1 cellular context compared by ENCODE assay signal in the genomic region with DNA sequence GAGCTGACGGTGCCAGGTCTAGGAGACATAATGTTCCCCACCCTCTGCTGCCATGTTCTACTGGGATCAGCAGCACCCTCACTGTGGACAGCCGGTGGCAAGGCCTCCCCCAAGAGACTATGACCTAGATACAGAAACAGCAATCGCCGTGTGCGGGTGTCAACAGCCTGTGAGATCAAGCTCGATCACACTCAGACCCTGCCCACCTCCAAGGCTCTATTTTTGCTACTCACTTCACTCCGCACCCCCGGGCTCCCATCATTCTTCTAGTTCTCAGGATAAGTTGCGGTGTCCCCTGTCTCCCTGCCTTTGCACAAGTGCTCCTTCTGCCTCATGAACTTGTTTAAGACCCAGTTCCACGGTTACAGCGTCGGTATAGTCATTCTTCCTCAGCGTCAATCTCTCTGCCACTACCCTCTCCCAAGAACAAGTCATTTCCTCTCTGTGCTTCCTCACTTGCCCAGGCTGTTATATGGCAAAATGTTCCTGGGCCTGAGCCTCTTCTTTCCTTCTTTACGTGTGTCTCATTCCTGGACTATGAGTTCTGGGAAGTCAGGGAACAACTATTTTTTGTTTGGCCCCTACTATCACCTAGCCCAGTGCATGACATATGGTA.
TF ChIP-seq lines count a peak whose summit lies in the region.

No MANE protein-coding gene starts in this region.

TF ChIP-seq in GM23338, 12 proteins besides CTCF, POLR2A, EP300 and RAD21:
- TF ChIP-seq, protein P1, sequence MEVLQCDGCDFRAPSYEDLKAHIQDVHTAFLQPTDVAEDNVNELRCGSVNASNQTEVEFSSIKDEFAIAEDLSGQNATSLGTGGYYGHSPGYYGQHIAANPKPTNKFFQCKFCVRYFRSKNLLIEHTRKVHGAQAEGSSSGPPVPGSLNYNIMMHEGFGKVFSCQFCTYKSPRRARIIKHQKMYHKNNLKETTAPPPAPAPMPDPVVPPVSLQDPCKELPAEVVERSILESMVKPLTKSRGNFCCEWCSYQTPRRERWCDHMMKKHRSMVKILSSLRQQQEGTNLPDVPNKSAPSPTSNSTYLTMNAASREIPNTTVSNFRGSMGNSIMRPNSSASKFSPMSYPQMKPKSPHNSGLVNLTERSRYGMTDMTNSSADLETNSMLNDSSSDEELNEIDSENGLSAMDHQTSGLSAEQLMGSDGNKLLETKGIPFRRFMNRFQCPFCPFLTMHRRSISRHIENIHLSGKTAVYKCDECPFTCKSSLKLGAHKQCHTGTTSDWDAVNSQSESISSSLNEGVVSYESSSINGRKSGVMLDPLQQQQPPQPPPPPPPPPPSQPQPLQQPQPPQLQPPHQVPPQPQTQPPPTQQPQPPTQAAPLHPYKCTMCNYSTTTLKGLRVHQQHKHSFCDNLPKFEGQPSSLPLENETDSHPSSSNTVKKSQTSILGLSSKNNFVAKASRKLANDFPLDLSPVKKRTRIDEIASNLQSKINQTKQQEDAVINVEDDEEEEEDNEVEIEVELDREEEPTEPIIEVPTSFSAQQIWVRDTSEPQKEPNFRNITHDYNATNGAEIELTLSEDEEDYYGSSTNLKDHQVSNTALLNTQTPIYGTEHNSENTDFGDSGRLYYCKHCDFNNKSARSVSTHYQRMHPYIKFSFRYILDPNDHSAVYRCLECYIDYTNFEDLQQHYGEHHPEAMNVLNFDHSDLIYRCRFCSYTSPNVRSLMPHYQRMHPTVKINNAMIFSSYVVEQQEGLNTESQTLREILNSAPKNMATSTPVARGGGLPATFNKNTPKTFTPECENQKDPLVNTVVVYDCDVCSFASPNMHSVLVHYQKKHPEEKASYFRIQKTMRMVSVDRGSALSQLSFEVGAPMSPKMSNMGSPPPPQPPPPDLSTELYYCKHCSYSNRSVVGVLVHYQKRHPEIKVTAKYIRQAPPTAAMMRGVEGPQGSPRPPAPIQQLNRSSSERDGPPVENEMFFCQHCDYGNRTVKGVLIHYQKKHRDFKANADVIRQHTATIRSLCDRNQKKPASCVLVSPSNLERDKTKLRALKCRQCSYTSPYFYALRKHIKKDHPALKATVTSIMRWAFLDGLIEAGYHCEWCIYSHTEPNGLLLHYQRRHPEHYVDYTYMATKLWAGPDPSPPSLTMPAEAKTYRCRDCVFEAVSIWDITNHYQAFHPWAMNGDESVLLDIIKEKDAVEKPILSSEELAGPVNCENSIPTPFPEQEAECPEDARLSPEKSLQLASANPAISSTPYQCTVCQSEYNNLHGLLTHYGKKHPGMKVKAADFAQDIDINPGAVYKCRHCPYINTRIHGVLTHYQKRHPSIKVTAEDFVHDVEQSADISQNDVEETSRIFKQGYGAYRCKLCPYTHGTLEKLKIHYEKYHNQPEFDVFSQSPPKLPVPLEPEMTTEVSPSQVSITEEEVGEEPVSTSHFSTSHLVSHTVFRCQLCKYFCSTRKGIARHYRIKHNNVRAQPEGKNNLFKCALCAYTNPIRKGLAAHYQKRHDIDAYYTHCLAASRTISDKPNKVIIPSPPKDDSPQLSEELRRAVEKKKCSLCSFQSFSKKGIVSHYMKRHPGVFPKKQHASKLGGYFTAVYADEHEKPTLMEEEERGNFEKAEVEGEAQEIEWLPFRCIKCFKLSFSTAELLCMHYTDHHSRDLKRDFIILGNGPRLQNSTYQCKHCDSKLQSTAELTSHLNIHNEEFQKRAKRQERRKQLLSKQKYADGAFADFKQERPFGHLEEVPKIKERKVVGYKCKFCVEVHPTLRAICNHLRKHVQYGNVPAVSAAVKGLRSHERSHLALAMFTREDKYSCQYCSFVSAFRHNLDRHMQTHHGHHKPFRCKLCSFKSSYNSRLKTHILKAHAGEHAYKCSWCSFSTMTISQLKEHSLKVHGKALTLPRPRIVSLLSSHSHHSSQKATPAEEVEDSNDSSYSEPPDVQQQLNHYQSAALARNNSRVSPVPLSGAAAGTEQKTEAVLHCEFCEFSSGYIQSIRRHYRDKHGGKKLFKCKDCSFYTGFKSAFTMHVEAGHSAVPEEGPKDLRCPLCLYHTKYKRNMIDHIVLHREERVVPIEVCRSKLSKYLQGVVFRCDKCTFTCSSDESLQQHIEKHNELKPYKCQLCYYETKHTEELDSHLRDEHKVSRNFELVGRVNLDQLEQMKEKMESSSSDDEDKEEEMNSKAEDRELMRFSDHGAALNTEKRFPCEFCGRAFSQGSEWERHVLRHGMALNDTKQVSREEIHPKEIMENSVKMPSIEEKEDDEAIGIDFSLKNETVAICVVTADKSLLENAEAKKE (CRISPR knock-in tag; IDR thresholded peaks at IDR 0.05), result no peak
- no peak for TF ChIP-seq NANOG (IDR thresholded peaks at IDR 0.05; ENCODE audit: borderline replicate concordance)
- TF ChIP-seq EZH2 (IDR thresholded peaks at IDR 0.05; ENCODE audit: low read depth, unreplicated experiment), result no peak
- TF ChIP-seq ZNF114 (CRISPR knock-in tag; IDR thresholded peaks at IDR 0.05), result no peak
- TF ChIP-seq STAT1 (IDR thresholded peaks at IDR 0.05; ENCODE audit: unreplicated experiment), result no peak
- no peak for TF ChIP-seq EZH2phosphoT487 (IDR thresholded peaks at IDR 0.05; ENCODE audit: unreplicated experiment)
- no peak for TF ChIP-seq ZNF331 (CRISPR knock-in tag; IDR thresholded peaks at IDR 0.05; ENCODE audit: low read depth)
- TF ChIP-seq JUNB (IDR thresholded peaks at IDR 0.05; ENCODE audit: unreplicated experiment), result no peak
- TF ChIP-seq, protein P2, sequence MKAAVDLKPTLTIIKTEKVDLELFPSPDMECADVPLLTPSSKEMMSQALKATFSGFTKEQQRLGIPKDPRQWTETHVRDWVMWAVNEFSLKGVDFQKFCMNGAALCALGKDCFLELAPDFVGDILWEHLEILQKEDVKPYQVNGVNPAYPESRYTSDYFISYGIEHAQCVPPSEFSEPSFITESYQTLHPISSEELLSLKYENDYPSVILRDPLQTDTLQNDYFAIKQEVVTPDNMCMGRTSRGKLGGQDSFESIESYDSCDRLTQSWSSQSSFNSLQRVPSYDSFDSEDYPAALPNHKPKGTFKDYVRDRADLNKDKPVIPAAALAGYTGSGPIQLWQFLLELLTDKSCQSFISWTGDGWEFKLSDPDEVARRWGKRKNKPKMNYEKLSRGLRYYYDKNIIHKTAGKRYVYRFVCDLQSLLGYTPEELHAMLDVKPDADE (IDR thresholded peaks at IDR 0.05), result no peak
TF ChIP-seq in GM23338: peak in this region for 0.
